In genomic region chr7:38834357-38834756, GRCh38 we compare ENCODE assay signal across 26 cellular contexts.
"Had no signal": no experiment of that assay in that cellular context is flagged by ENCODE, and none has a peak within 500 bp of the region (broad histone marks: within the 10 kb centered on the region; RNA-seq: fewer than 3 reads in every experiment).

No MANE protein-coding gene starts in this region.

- H3K36me3 ChIP-seq: right atrium auricular region, right lobe of liver, tibial nerve, vagina had no signal

- H3K27me3 ChIP-seq: left lung, right atrium auricular region, right lobe of liver, tibial nerve, vagina had no signal

- H3K27ac Mint-ChIP-seq: immature natural killer cell; naive thymus-derived CD8-positive, alpha-beta T cell; nephron; stimulated activated naive CD8-positive, alpha-beta T cell treated with anti-CD3 and anti-CD28 coated beads, Interleukin-15, amount 100 ng/mL, for 72 hours; type B pancreatic cell had no signal

- H3K79me2 ChIP-seq: parathyroid adenoma had no signal

- H3K4me1 ChIP-seq: left lung, lower lobe of right lung, right atrium auricular region, right lobe of liver, vagina had no signal

- H3K9me3 ChIP-seq: left lung, lower lobe of right lung, right atrium auricular region, right lobe of liver, tibial nerve, vagina had no signal

- H3K4me2 ChIP-seq: smooth muscle cell had no signal

- H3K9ac ChIP-seq: parathyroid adenoma had no signal

- H3K4me3 ChIP-seq: left lung, lower lobe of right lung, right atrium auricular region, right lobe of liver, smooth muscle cell, tibial nerve, vagina had no signal

- H3K4me3 Mint-ChIP-seq: immature natural killer cell; naive thymus-derived CD8-positive, alpha-beta T cell; nephron; neural crest cell; stimulated activated naive CD8-positive, alpha-beta T cell treated with anti-CD3 and anti-CD28 coated beads, Interleukin-15, amount 100 ng/mL, for 72 hours; type B pancreatic cell had no signal

- H3K9me3 Mint-ChIP-seq: immature natural killer cell; naive thymus-derived CD8-positive, alpha-beta T cell; nephron; neural crest cell; stimulated activated naive CD8-positive, alpha-beta T cell treated with anti-CD3 and anti-CD28 coated beads, Interleukin-15, amount 100 ng/mL, for 72 hours; type B pancreatic cell had no signal

- DNase-seq: hypothalamus; immature natural killer cell; kidney; left colon; left lung; lower lobe of right lung; mammary epithelial cell; mesenchymal stem cell; naive thymus-derived CD8-positive, alpha-beta T cell; nucleus accumbens; right lobe of liver; stimulated activated CD4-positive, alpha-beta T cell treated with anti-CD3 and anti-CD28 coated beads, Interleukin-1b, Interleukin-23, amount 100 ng/mL, for 48 hours; stimulated activated CD4-positive, alpha-beta T cell treated with anti-CD3 and anti-CD28 coated beads, Interleukin-2, amount 100 ng/mL, for 48 hours; stimulated activated CD4-positive, alpha-beta T cell treated with anti-CD3 and anti-CD28 coated beads, Interleukin-4, amount 100 ng/mL, for 4 hours; stimulated activated CD8-positive, alpha-beta memory T cell treated with anti-CD3 and anti-CD28 coated beads, Interleukin-4, amount 100 ng/mL, for 48 hours; stimulated activated naive CD4-positive, alpha-beta T cell; stimulated activated naive CD8-positive, alpha-beta T cell treated with anti-CD3 and anti-CD28 coated beads, Interleukin-15, amount 100 ng/mL, for 72 hours; substantia nigra had no signal

- H2AFZ ChIP-seq: parathyroid adenoma had no signal

- H3K27ac ChIP-seq: left lung, lower lobe of right lung, parathyroid adenoma, right atrium auricular region, right lobe of liver, tibial nerve, vagina had no signal

- H3K27me3 Mint-ChIP-seq: naive thymus-derived CD8-positive, alpha-beta T cell; stimulated activated naive CD8-positive, alpha-beta T cell treated with anti-CD3 and anti-CD28 coated beads, Interleukin-15, amount 100 ng/mL, for 72 hours; type B pancreatic cell had no signal

- ATAC-seq: left colon; left lung; lower lobe of right lung; naive thymus-derived CD8-positive, alpha-beta T cell; right lobe of liver; stimulated activated naive CD8-positive, alpha-beta T cell treated with anti-CD3 and anti-CD28 coated beads, Interleukin-15, amount 100 ng/mL, for 72 hours had no signal

- H3K4me1 Mint-ChIP-seq: nephron had no signal
